ENCODE assay signal across 1 cellular context in the genomic region with DNA sequence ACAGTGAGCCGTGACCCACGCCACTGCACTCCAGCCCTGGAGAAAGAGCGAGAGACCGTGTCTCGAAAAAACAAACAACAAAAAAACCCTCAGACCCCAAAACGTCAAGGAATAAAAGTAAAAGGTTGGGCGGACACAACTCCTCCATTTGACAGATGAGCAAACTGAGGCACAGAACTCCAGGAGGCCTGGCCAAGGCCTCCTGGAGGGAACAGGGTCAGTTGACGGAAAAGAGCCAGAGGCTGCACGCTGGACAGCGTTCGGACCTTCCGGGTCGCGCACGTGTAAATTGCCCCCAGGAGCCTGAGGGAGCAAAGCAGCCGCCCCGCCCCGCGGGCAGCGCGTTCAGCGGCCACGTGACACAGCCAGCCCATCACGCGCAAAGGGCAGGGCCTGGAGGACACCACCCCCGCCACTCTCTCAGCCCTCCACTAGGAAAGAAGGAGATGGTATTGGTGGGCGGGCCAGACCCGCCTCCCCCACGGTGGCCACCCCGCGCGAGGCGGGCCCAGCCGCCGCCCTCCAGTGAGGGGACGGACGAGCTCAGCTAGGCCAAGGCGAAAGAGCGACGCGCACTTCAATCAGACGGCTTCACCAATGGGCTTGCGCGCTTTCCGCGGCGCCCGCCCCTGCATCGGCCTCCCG.
TF ChIP-seq lines count a peak whose summit lies in the region.

No MANE protein-coding gene starts in this region.

TF ChIP-seq in K562, 482 proteins besides CTCF, POLR2A, EP300 and RAD21 (continued from another document and continues in another):
- TF ChIP-seq CHD7 (IDR thresholded peaks at IDR 0.05; ENCODE audit: low read depth, low read length) (no peak), ZNF140 (CRISPR knock-in tag; IDR thresholded peaks at IDR 0.05) (no peak), ELF4 (CRISPR knock-in tag; IDR thresholded peaks at IDR 0.05) (peak; percentile 55; the same call in 1 of the 2 replicates), HIVEP1 (CRISPR knock-in tag; IDR thresholded peaks at IDR 0.05) (no peak), MEF2A (IDR thresholded peaks at IDR 0.05; ENCODE audit: control insufficient read depth, low read depth, low read length) (no peak), FOXJ2 (tag; IDR thresholded peaks at IDR 0.05) (no peak), ZNF778 (CRISPR knock-in tag; IDR thresholded peaks at IDR 0.05) (no peak), CREB3 (tag; conservative IDR thresholded peaks at IDR 0.05; ENCODE audit: low read depth) (peak; percentile 57; the same call in 1 of the 2 replicates), FOXJ3 (CRISPR knock-in tag; IDR thresholded peaks at IDR 0.05) (no peak), PTRF (tag; IDR thresholded peaks at IDR 0.05) (no peak), RCOR1 (IDR thresholded peaks at IDR 0.05; ENCODE audit: borderline replicate concordance in 1 of 2, low read depth in 2 of 2, low read length in 2 of 2) (peak; percentile 51 to 92), ILF3 (IDR thresholded peaks at IDR 0.05; ENCODE audit: borderline replicate concordance) (no peak), ZNF124 (CRISPR knock-in tag; IDR thresholded peaks at IDR 0.05) (no peak), ZEB2 (IDR thresholded peaks at IDR 0.05) (no peak; the same call in 1 of the 2 replicates), EWSR1 (IDR thresholded peaks at IDR 0.05; ENCODE audit: borderline replicate concordance, low read depth, partially characterized antibody) (no peak), ZBTB17 (CRISPR knock-in tag; IDR thresholded peaks at IDR 0.05) (no peak), ZNF668 (CRISPR knock-in tag; IDR thresholded peaks at IDR 0.05) (no peak), RFX5 (IDR thresholded peaks at IDR 0.05; ENCODE audit: low read depth, low read length) (no peak), NRF1 (conservative IDR thresholded peaks at IDR 0.05 in 1 of 2, IDR thresholded peaks at IDR 0.05 in 1 of 2) (peak; percentile 86 to 88), FOXA3 (CRISPR knock-in tag; conservative IDR thresholded peaks at IDR 0.05 in 1 of 2, IDR thresholded peaks at IDR 0.05 in 1 of 2) (no peak), ZC3H8 (IDR thresholded peaks at IDR 0.05) (no peak), MXI1 (IDR thresholded peaks at IDR 0.05; ENCODE audit: low read depth, low read length) (peak; percentile 82; the same call in 1 of the 2 replicates), XRCC5 (IDR thresholded peaks at IDR 0.05; ENCODE audit: low read depth, low read length) (no peak), PCBP2 (IDR thresholded peaks at IDR 0.05; ENCODE audit: low read depth, low read length, poor library complexity, severe bottlenecking) (no peak), HDAC8 (tag; IDR thresholded peaks at IDR 0.05) (no peak), ZNF354B (CRISPR knock-in tag; IDR thresholded peaks at IDR 0.05) (no peak), GABPB1 (CRISPR knock-in tag; IDR thresholded peaks at IDR 0.05) (peak; percentile 72; the same call in 1 of the 2 replicates), POLR3A (IDR thresholded peaks at IDR 0.05; ENCODE audit: borderline replicate concordance, extremely low read depth, insufficient read depth, insufficient read length) (no peak), EZH2 (IDR thresholded peaks at IDR 0.05; ENCODE audit: borderline replicate concordance, low read depth, low read length) (no peak), ERF (CRISPR knock-in tag; IDR thresholded peaks at IDR 0.05) (0 out of 2 replicates have a peak, but pooled peaks have one; percentile 28), HNRNPL (IDR thresholded peaks at IDR 0.05; ENCODE audit: low read depth, low read length) (peak; percentile 24; the same call in 1 of the 2 replicates), MYNN (IDR thresholded peaks at IDR 0.05) (no peak), MYNN (CRISPR knock-in tag; IDR thresholded peaks at IDR 0.05) (no peak)
- TF ChIP-seq, protein P1, sequence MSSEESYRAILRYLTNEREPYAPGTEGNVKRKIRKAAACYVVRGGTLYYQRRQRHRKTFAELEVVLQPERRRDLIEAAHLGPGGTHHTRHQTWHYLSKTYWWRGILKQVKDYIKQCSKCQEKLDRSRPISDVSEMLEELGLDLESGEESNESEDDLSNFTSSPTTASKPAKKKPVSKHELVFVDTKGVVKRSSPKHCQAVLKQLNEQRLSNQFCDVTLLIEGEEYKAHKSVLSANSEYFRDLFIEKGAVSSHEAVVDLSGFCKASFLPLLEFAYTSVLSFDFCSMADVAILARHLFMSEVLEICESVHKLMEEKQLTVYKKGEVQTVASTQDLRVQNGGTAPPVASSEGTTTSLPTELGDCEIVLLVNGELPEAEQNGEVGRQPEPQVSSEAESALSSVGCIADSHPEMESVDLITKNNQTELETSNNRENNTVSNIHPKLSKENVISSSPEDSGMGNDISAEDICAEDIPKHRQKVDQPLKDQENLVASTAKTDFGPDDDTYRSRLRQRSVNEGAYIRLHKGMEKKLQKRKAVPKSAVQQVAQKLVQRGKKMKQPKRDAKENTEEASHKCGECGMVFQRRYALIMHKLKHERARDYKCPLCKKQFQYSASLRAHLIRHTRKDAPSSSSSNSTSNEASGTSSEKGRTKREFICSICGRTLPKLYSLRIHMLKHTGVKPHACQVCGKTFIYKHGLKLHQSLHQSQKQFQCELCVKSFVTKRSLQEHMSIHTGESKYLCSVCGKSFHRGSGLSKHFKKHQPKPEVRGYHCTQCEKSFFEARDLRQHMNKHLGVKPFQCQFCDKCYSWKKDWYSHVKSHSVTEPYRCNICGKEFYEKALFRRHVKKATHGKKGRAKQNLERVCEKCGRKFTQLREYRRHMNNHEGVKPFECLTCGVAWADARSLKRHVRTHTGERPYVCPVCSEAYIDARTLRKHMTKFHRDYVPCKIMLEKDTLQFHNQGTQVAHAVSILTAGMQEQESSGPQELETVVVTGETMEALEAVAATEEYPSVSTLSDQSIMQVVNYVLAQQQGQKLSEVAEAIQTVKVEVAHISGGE (CRISPR knock-in tag; IDR thresholded peaks at IDR 0.05): peak in 1 of 3 experiments; percentile 26; a peak in 1 of 6 replicates
- TF ChIP-seq, protein P2, sequence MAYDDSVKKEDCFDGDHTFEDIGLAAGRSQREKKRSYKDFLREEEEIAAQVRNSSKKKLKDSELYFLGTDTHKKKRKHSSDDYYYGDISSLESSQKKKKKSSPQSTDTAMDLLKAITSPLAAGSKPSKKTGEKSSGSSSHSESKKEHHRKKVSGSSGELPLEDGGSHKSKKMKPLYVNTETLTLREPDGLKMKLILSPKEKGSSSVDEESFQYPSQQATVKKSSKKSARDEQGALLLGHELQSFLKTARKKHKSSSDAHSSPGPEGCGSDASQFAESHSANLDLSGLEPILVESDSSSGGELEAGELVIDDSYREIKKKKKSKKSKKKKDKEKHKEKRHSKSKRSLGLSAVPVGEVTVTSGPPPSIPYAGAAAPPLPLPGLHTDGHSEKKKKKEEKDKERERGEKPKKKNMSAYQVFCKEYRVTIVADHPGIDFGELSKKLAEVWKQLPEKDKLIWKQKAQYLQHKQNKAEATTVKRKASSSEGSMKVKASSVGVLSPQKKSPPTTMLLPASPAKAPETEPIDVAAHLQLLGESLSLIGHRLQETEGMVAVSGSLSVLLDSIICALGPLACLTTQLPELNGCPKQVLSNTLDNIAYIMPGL (CRISPR knock-in tag; IDR thresholded peaks at IDR 0.05): peak; percentile 58; the same call in 1 of the 2 replicates
- TF ChIP-seq, protein P3, sequence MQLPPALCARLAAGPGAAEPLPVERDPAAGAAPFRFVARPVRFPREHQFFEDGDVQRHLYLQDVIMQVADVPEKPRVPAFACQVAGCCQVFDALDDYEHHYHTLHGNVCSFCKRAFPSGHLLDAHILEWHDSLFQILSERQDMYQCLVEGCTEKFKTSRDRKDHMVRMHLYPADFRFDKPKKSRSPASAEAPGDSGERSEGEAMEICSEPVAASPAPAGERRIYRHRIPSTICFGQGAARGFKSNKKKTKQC (CRISPR knock-in tag; IDR thresholded peaks at IDR 0.05): peak; percentile 69; the same call in 1 of the 2 replicates
- TF ChIP-seq, protein P4, sequence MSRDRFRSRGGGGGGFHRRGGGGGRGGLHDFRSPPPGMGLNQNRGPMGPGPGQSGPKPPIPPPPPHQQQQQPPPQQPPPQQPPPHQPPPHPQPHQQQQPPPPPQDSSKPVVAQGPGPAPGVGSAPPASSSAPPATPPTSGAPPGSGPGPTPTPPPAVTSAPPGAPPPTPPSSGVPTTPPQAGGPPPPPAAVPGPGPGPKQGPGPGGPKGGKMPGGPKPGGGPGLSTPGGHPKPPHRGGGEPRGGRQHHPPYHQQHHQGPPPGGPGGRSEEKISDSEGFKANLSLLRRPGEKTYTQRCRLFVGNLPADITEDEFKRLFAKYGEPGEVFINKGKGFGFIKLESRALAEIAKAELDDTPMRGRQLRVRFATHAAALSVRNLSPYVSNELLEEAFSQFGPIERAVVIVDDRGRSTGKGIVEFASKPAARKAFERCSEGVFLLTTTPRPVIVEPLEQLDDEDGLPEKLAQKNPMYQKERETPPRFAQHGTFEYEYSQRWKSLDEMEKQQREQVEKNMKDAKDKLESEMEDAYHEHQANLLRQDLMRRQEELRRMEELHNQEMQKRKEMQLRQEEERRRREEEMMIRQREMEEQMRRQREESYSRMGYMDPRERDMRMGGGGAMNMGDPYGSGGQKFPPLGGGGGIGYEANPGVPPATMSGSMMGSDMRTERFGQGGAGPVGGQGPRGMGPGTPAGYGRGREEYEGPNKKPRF (IDR thresholded peaks at IDR 0.05; ENCODE audit: low read depth, low read length): no peak
